ENCODE assay signal across 11 cellular contexts in genomic region chr2:232236200-232236599, GRCh38.
A peak's percentile ranks its signal among the peaks of the same experiment; 100 is the strongest.
DNase-seq lines count a peak whose midpoint lies in the region; ATAC-seq and TF ChIP-seq lines count a peak whose summit lies in the region.
"Had no signal": no experiment of that assay in that cellular context is flagged by ENCODE, and none has a peak within 500 bp of the region (broad histone marks: within the 10 kb centered on the region; RNA-seq: fewer than 3 reads in every experiment).

No MANE protein-coding gene starts in this region.

- H3K27ac Mint-ChIP-seq in CD4-positive, alpha-beta T cell, result no peak overlapping the region
- H3K27ac Mint-ChIP-seq: natural killer cell; stimulated activated naive CD8-positive, alpha-beta T cell treated with anti-CD3 and anti-CD28 coated beads, Interleukin-15, Interleukin-2, amounts not matched to agents 100 ng/mL and 50 ng/mL, for 24 hours had no signal

- H3K9me3 ChIP-seq in CD4-positive, alpha-beta T cell (ENCODE audit: control insufficient read depth, low read length), result no peaks in the 10 kb centered on the region

- ATAC-seq in HG02798 (IDR thresholded peaks at IDR 0.05; ENCODE audit: poor library complexity, unreplicated experiment), result peak; percentile 82
- ATAC-seq in CD4-positive, alpha-beta T cell (ENCODE audit: poor library complexity), result no peak
- ATAC-seq: natural killer cell had no signal

- no peak for TF ChIP-seq CTCF in CD4-positive, alpha-beta T cell (IDR thresholded peaks at IDR 0.05)

- no peaks in the 10 kb centered on the region for H3K27me3 ChIP-seq in CD4-positive, alpha-beta T cell (ENCODE audit: control insufficient read depth, insufficient read depth, low read length)

- POLR2A ChIA-PET in CD4-positive, alpha-beta T cell (lab: Charles Lee), result no interaction called here

- H3K9me3 Mint-ChIP-seq in CD4-positive, alpha-beta T cell, result no peaks in the 10 kb centered on the region
- H3K9me3 Mint-ChIP-seq: natural killer cell; stimulated activated naive CD8-positive, alpha-beta T cell treated with anti-CD3 and anti-CD28 coated beads, Interleukin-15, Interleukin-2, amounts not matched to agents 100 ng/mL and 50 ng/mL, for 24 hours had no signal

- no peak overlapping the region for H3K4me3 Mint-ChIP-seq in CD4-positive, alpha-beta T cell
- H3K4me3 Mint-ChIP-seq: natural killer cell; stimulated activated naive CD8-positive, alpha-beta T cell treated with anti-CD3 and anti-CD28 coated beads, Interleukin-15, Interleukin-2, amounts not matched to agents 100 ng/mL and 50 ng/mL, for 24 hours had no signal

- H3K27me3 Mint-ChIP-seq in CD4-positive, alpha-beta T cell, result no peaks in the 10 kb centered on the region
- H3K27me3 Mint-ChIP-seq: stimulated activated naive CD8-positive, alpha-beta T cell treated with anti-CD3 and anti-CD28 coated beads, Interleukin-15, Interleukin-2, amounts not matched to agents 100 ng/mL and 50 ng/mL, for 24 hours had no signal

- peaks cover 45% of the 10 kb centered on the region for H3K4me1 Mint-ChIP-seq in CD4-positive, alpha-beta T cell (ENCODE audit: low read depth)

- intact Hi-C loops in CD4-positive, alpha-beta T cell (cut with DNase I, micrococcal nuclease), result loop anchor here in 1 of 2 experiments (10.0 kb wide), 1 partner anchor 89 kb away; no protein-coding TSS in a partner anchor

- no peak overlapping the region for H3K27ac ChIP-seq in CD4-positive, alpha-beta T cell (ENCODE audit: low read depth, low read length)

- H3K36me3 Mint-ChIP-seq in CD4-positive, alpha-beta T cell (ENCODE audit: low read depth), result peaks cover 31% of the 10 kb centered on the region
- H3K36me3 Mint-ChIP-seq: natural killer cell had no signal

- CTCF ChIA-PET in CD4-positive, alpha-beta T cell (lab: Charles Lee), result no interaction called here

- DNase-seq in SIG-M5 treated with dmso at 0.1 percent for 504 hours (lab: John Stamatoyannopoulos, UW; ENCODE audit: unreplicated experiment), result peak; percentile 8
- no peak for DNase-seq in SIG-M5 (lab: John Stamatoyannopoulos, UW)
- peak; percentile 16 for DNase-seq in NCI-H524 treated with DMSO at 0.1 percent for 48 hours (lab: John Stamatoyannopoulos, UW)
- peak; percentile 89 for DNase-seq in renal cortical epithelial cell (ENCODE audit: low read depth)
- no peak for DNase-seq in occipital lobe (lab: John Stamatoyannopoulos, UW)
- no peak for DNase-seq in activated CD4-positive, CD25-positive, alpha-beta regulatory T cell (lab: John Stamatoyannopoulos, UW)
- no peak for DNase-seq in CD4-positive, alpha-beta T cell
- DNase-seq: cerebellar nuclear complex, natural killer cell had no signal

Comparison
In these comparisons a context has a peak if more than half of its experiments do, and no peak if none do; other contexts are left out.
1. DNase-seq: peak in SIG-M5 treated with dmso at 0.1 percent for 504 hours (single experiment), NCI-H524 treated with DMSO at 0.1 percent for 48 hours (single experiment) and renal cortical epithelial cell (single experiment); none in SIG-M5 (single experiment), occipital lobe (single experiment), activated CD4-positive, CD25-positive, alpha-beta regulatory T cell (0 of 4) and CD4-positive, alpha-beta T cell (0 of 10).